10 cellular contexts compared by ENCODE assay signal in genomic region chr3:184040010-184040409, GRCh38. TPM values are rescaled to one million over a fixed set of nuclear protein-coding genes. Genes with fewer than 3 reads are reported as not detected.
A peak's percentile ranks its signal among the peaks of the same experiment; 100 is the strongest.
DNase-seq lines count a peak whose midpoint lies in the region; ATAC-seq, FAIRE-seq and TF ChIP-seq lines count a peak whose summit lies in the region.
"Had no signal": no experiment of that assay in that cellular context is flagged by ENCODE, and none has a peak within 500 bp of the region (broad histone marks: within the 10 kb centered on the region; RNA-seq: fewer than 3 reads in every experiment).

No MANE protein-coding gene starts in this region.

- no peaks in the 10 kb centered on the region for H3K36me3 Mint-ChIP-seq in astrocyte (ENCODE audit: low read depth, unreplicated experiment)
- H3K36me3 Mint-ChIP-seq: memory B cell; stimulated activated memory B cell treated with anti-CD40 and anti-IgM and Interleukin-4, amounts not matched to agents 10 μg/mL and 1 μg/mL and 100 μg/mL, for 72 hours had no signal

- no peak overlapping the region for H3K27ac Mint-ChIP-seq in astrocyte (ENCODE audit: unreplicated experiment)
- H3K27ac Mint-ChIP-seq: memory B cell; stimulated activated memory B cell treated with anti-CD40 and anti-IgM and Interleukin-4, amounts not matched to agents 10 μg/mL and 1 μg/mL and 100 μg/mL, for 72 hours had no signal

- no peaks in the 10 kb centered on the region for H3K9me3 Mint-ChIP-seq in astrocyte (ENCODE audit: unreplicated experiment)
- H3K9me3 Mint-ChIP-seq: memory B cell; stimulated activated memory B cell treated with anti-CD40 and anti-IgM and Interleukin-4, amounts not matched to agents 10 μg/mL and 1 μg/mL and 100 μg/mL, for 72 hours had no signal

- H3K9ac ChIP-seq in astrocyte (ENCODE audit: low read length): no peak overlapping the region

- no peaks in the 10 kb centered on the region for H3K4me1 Mint-ChIP-seq in astrocyte (ENCODE audit: low read depth, unreplicated experiment)
- H3K4me1 Mint-ChIP-seq: memory B cell; stimulated activated memory B cell treated with anti-CD40 and anti-IgM and Interleukin-4, amounts not matched to agents 10 μg/mL and 1 μg/mL and 100 μg/mL, for 72 hours had no signal

- no peak overlapping the region for H3K4me3 Mint-ChIP-seq in astrocyte (ENCODE audit: unreplicated experiment)
- H3K4me3 Mint-ChIP-seq: memory B cell; stimulated activated memory B cell treated with anti-CD40 and anti-IgM and Interleukin-4, amounts not matched to agents 10 μg/mL and 1 μg/mL and 100 μg/mL, for 72 hours had no signal

- ATAC-seq in HG03196 (IDR thresholded peaks at IDR 0.05; ENCODE audit: unreplicated experiment) (no peak), GM18502 (IDR thresholded peaks at IDR 0.05; ENCODE audit: poor library complexity, unreplicated experiment) (no peak)
- ATAC-seq: stimulated activated memory B cell treated with anti-CD40 and anti-IgM and Interleukin-4, amounts not matched to agents 10 μg/mL and 1 μg/mL and 100 μg/mL, for 72 hours had no signal

- FAIRE-seq in astrocyte (lab: Jason Lieb, UNC): no peak

- peak; percentile 27 for DNase-seq in Daoy (ENCODE audit: low read depth)
- no peak for DNase-seq in astrocyte (ENCODE audit: low read depth)
- DNase-seq in lung microvascular endothelial cell (ENCODE audit: low read depth in 2 of 2): peak; percentile 37 to 58
- no peak for DNase-seq in stimulated activated CD4-positive, alpha-beta T cell treated with anti-CD3 and anti-CD28 coated beads, Interleukin-15, amount 100 ng/mL, for 24 hours
- no peak for DNase-seq in KG1 (lab: John Stamatoyannopoulos, UW)

- H3K9me3 ChIP-seq in astrocyte (ENCODE audit: insufficient read depth, low read depth, low read length): no peaks in the 10 kb centered on the region

- H3K27me3 Mint-ChIP-seq in astrocyte (ENCODE audit: low read depth, unreplicated experiment): peaks cover 23% of the 10 kb centered on the region

- H3K4me2 ChIP-seq in astrocyte (ENCODE audit: low read length): no peak overlapping the region

- TF ChIP-seq CTCF in LNCAP (IDR thresholded peaks at IDR 0.05): peak; percentile 36; the same call in 1 of the 2 replicates
- peak; percentile 20 for TF ChIP-seq CTCF in astrocyte (IDR thresholded peaks at IDR 0.05; ENCODE audit: insufficient read depth, low read depth, low read length)

- no peaks in the 10 kb centered on the region for H3K4me1 ChIP-seq in astrocyte (ENCODE audit: insufficient read depth, low read length)

- no peak overlapping the region for H3K27ac ChIP-seq in astrocyte (ENCODE audit: low read depth, low read length)

- H3K27me3 ChIP-seq in astrocyte (ENCODE audit: insufficient read depth, low read length): peaks cover 5% of the 10 kb centered on the region

- no peak overlapping the region for H3K4me3 ChIP-seq in astrocyte (ENCODE audit: insufficient read depth, low read depth, low read length)

- no peaks in the 10 kb centered on the region for H4K20me1 ChIP-seq in astrocyte (ENCODE audit: insufficient read depth, low read length)

- no peaks in the 10 kb centered on the region for H3K36me3 ChIP-seq in astrocyte (ENCODE audit: insufficient read depth, low read length)

- H2AFZ ChIP-seq in astrocyte (ENCODE audit: low read depth, low read length): no peak overlapping the region

- no peaks in the 10 kb centered on the region for H3K79me2 ChIP-seq in astrocyte (ENCODE audit: insufficient read depth, low read length)

RNA-seq across cellular contexts. Expression of gene HTR3D, which starts 8.5 kb away (rescaled TPM):
- total RNA-seq in Daoy (2014; rRNA removed; shearing (Covaris generic)): not detected in 2 replicates
- total RNA-seq in astrocyte (not detected in 2 replicates), lung microvascular endothelial cell (not detected in 2 replicates)

RNA-seq across cellular contexts. Expression of gene HTR3C, which starts 12.8 kb away (rescaled TPM):
- not detected in 2 replicates for total RNA-seq in Daoy (2014; rRNA removed; shearing (Covaris generic))
- total RNA-seq in astrocyte (not detected in 2 replicates), lung microvascular endothelial cell (not detected in 2 replicates)

RNA-seq across cellular contexts. Expression of gene ABCC5, which starts 22.3 kb away (rescaled TPM):
- 10.0 and 28.5 TPM in 2 replicates for total RNA-seq in Daoy (2014; rRNA removed; shearing (Covaris generic))
- total RNA-seq in astrocyte (52.0 and 52.2 TPM in 2 replicates), lung microvascular endothelial cell (8.9 and 10.9 TPM in 2 replicates)

RNA-seq across cellular contexts. Expression of gene HTR3E, which starts 56.9 kb away (rescaled TPM):
- total RNA-seq in Daoy (2014; rRNA removed; shearing (Covaris generic)): not detected in 2 replicates
- total RNA-seq in astrocyte (not detected in 2 replicates), lung microvascular endothelial cell (not detected in 2 replicates)

Comparison
In these comparisons a context has a peak if more than half of its experiments do, and no peak if none do; other contexts are left out.
1. DNase-seq: peak in Daoy (single experiment) and lung microvascular endothelial cell (2 of 2); none in astrocyte (single experiment), stimulated activated CD4-positive, alpha-beta T cell treated with anti-CD3 and anti-CD28 coated beads, Interleukin-15, amount 100 ng/mL, for 24 hours (single experiment) and KG1 (single experiment).